Comparison of ENCODE assay signal across 10 cellular contexts in the genomic region with DNA sequence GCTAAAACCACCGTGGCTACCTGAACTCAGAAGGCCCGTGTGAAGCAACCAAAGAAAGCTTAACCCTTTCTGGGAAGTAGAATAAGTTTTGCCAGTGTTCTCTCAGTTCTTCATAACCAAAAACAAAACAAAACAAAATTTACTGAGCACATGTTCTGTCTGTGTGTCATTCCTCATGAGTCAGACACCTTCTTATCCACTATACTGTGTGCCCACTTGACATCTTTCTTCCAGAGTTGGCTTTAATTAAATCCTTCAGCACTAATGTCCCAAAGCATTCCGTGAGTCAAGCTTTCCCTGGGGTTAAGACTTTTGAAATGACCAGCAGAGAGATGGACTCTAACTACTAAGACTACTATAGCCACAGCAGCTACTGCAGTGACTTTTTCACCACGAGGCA.
DNase-seq lines count a peak whose midpoint lies in the region; ATAC-seq and TF ChIP-seq lines count a peak whose summit lies in the region.
"Had no signal": no experiment of that assay in that cellular context is flagged by ENCODE, and none has a peak within 500 bp of the region (broad histone marks: within the 10 kb centered on the region; RNA-seq: fewer than 3 reads in every experiment).

No MANE protein-coding gene starts in this region.

- peaks cover 7% of the 10 kb centered on the region for H3K4me1 ChIP-seq in foreskin keratinocyte
- peaks cover 11% of the 10 kb centered on the region for H3K4me1 ChIP-seq in testis

- no peaks in the 10 kb centered on the region for H3K9me3 Mint-ChIP-seq in activated T-cell treated with anti-CD3 and anti-CD28 coated beads, Interleukin-2, amount 50 U/mL, for 72 hours
- peaks cover 4% of the 10 kb centered on the region for H3K9me3 Mint-ChIP-seq in activated CD8-positive, alpha-beta T cell treated with anti-CD3 and anti-CD28 coated beads for 36 hours
- peaks cover 2% of the 10 kb centered on the region for H3K9me3 Mint-ChIP-seq in activated CD4-positive, alpha-beta memory T cell treated with anti-CD3 and anti-CD28 coated beads for 36 hours

- CTCF ChIA-PET in activated CD8-positive, alpha-beta T cell treated with anti-CD3 and anti-CD28 coated beads for 36 hours (lab: Charles Lee), result interaction anchor here (2.2 kb wide), 1 partner anchor 10 kb away, joined by 10 read pairs; no protein-coding TSS in a partner anchor
- CTCF ChIA-PET in activated CD4-positive, alpha-beta memory T cell treated with anti-CD3 and anti-CD28 coated beads for 36 hours (lab: Charles Lee), result no interaction called here

- 50 to 61% methylated on average over 4 of the region's 4 CpGs for WGBS in testis, 2 donors

- H3K36me3 Mint-ChIP-seq in activated T-cell treated with anti-CD3 and anti-CD28 coated beads, Interleukin-2, amount 50 U/mL, for 72 hours (ENCODE audit: insufficient read depth in 2 of 2), result no peaks in the 10 kb centered on the region
- H3K36me3 Mint-ChIP-seq in activated CD8-positive, alpha-beta T cell treated with anti-CD3 and anti-CD28 coated beads for 36 hours (ENCODE audit: low read depth), result peaks cover 2% of the 10 kb centered on the region
- H3K36me3 Mint-ChIP-seq in activated CD4-positive, alpha-beta memory T cell treated with anti-CD3 and anti-CD28 coated beads for 36 hours, result no peaks in the 10 kb centered on the region
- H3K36me3 Mint-ChIP-seq: stimulated activated naive B cell treated with anti-CD40 and anti-IgM and Interleukin-4, amounts not matched to agents 10 μg/mL and 1 μg/mL and 100 μg/mL, for 72 hours had no signal

- H3K4me1 Mint-ChIP-seq in activated T-cell treated with anti-CD3 and anti-CD28 coated beads, Interleukin-2, amount 50 U/mL, for 72 hours (ENCODE audit: low read depth), result peaks cover 30% of the 10 kb centered on the region
- H3K4me1 Mint-ChIP-seq in activated CD8-positive, alpha-beta T cell treated with anti-CD3 and anti-CD28 coated beads for 36 hours (ENCODE audit: low read depth), result peaks cover 40% of the 10 kb centered on the region
- H3K4me1 Mint-ChIP-seq in activated CD4-positive, alpha-beta memory T cell treated with anti-CD3 and anti-CD28 coated beads for 36 hours (ENCODE audit: low read depth), result peaks cover 23% of the 10 kb centered on the region

- DNase-seq in activated T-cell treated with anti-CD3 and anti-CD28 coated beads, Interleukin-2, amount 50 U/mL, for 72 hours, result no peak
- no peak for DNase-seq in activated T-cell treated with anti-CD3 and anti-CD28 coated beads, Interleukin-2, amount 50 U/mL, for 1 hour
- DNase-seq in activated CD8-positive, alpha-beta T cell treated with anti-CD3 and anti-CD28 coated beads for 36 hours, result no peak
- peak in 1 of 2 donors; percentile 53 for DNase-seq in foreskin keratinocyte
- no peak for DNase-seq in testis
- DNase-seq in SIG-M5 treated with dmso at 0.1 percent for 504 hours (lab: John Stamatoyannopoulos, UW; ENCODE audit: unreplicated experiment), result no peak
- no peak for DNase-seq in activated CD4-positive, alpha-beta memory T cell treated with anti-CD3 and anti-CD28 coated beads for 36 hours
- DNase-seq: NCI-H1105 treated with DMSO at 0.1 percent for 48 hours; stimulated activated naive B cell treated with anti-CD40 and anti-IgM and Interleukin-4, amounts not matched to agents 10 μg/mL and 1 μg/mL and 100 μg/mL, for 72 hours had no signal

- H3K9me3 ChIP-seq in testis, result no peaks in the 10 kb centered on the region

- H3K4me3 ChIP-seq in testis, result no peak overlapping the region

- no peaks in the 10 kb centered on the region for H3K36me3 ChIP-seq in testis (ENCODE audit: low read depth, missing control alignments)

- H3K27me3 Mint-ChIP-seq in activated T-cell treated with anti-CD3 and anti-CD28 coated beads, Interleukin-2, amount 50 U/mL, for 72 hours (ENCODE audit: low read depth), result no peaks in the 10 kb centered on the region
- H3K27me3 Mint-ChIP-seq in activated CD8-positive, alpha-beta T cell treated with anti-CD3 and anti-CD28 coated beads for 36 hours, result no peaks in the 10 kb centered on the region
- H3K27me3 Mint-ChIP-seq in activated CD4-positive, alpha-beta memory T cell treated with anti-CD3 and anti-CD28 coated beads for 36 hours, result peaks cover 1% of the 10 kb centered on the region
- H3K27me3 Mint-ChIP-seq: stimulated activated naive B cell treated with anti-CD40 and anti-IgM and Interleukin-4, amounts not matched to agents 10 μg/mL and 1 μg/mL and 100 μg/mL, for 72 hours had no signal

- TF ChIP-seq POLR2A in testis (IDR thresholded peaks at IDR 0.05), result no peak

- H3K4me3 Mint-ChIP-seq in activated T-cell treated with anti-CD3 and anti-CD28 coated beads, Interleukin-2, amount 50 U/mL, for 72 hours, result peak overlapping the region; percentile 54 to 68
- H3K4me3 Mint-ChIP-seq in activated CD8-positive, alpha-beta T cell treated with anti-CD3 and anti-CD28 coated beads for 36 hours, result peak overlapping the region; percentile 22
- H3K4me3 Mint-ChIP-seq in activated CD4-positive, alpha-beta memory T cell treated with anti-CD3 and anti-CD28 coated beads for 36 hours, result no peak overlapping the region
- H3K4me3 Mint-ChIP-seq: stimulated activated naive B cell treated with anti-CD40 and anti-IgM and Interleukin-4, amounts not matched to agents 10 μg/mL and 1 μg/mL and 100 μg/mL, for 72 hours had no signal

- peak overlapping the region; percentile 75 for H3K27ac Mint-ChIP-seq in activated T-cell treated with anti-CD3 and anti-CD28 coated beads, Interleukin-2, amount 50 U/mL, for 72 hours
- H3K27ac Mint-ChIP-seq in activated CD8-positive, alpha-beta T cell treated with anti-CD3 and anti-CD28 coated beads for 36 hours, result peak overlapping the region; percentile 35
- H3K27ac Mint-ChIP-seq in activated CD4-positive, alpha-beta memory T cell treated with anti-CD3 and anti-CD28 coated beads for 36 hours, result no peak overlapping the region
- H3K27ac Mint-ChIP-seq: stimulated activated naive B cell treated with anti-CD40 and anti-IgM and Interleukin-4, amounts not matched to agents 10 μg/mL and 1 μg/mL and 100 μg/mL, for 72 hours had no signal

- peak; percentile 51 to 63 for ATAC-seq in activated T-cell treated with anti-CD3 and anti-CD28 coated beads, Interleukin-2, amount 50 U/mL, for 72 hours (replicated peaks in 1 of 2)
- peak; percentile 50 for ATAC-seq in activated CD8-positive, alpha-beta T cell treated with anti-CD3 and anti-CD28 coated beads for 36 hours
- ATAC-seq in foreskin keratinocyte, result peak; percentile 86
- no peak for ATAC-seq in HG03139 (IDR thresholded peaks at IDR 0.05; ENCODE audit: unreplicated experiment)
- ATAC-seq: stimulated activated naive B cell treated with anti-CD40 and anti-IgM and Interleukin-4, amounts not matched to agents 10 μg/mL and 1 μg/mL and 100 μg/mL, for 72 hours had no signal

- H3K27me3 ChIP-seq in foreskin keratinocyte (no peaks in the 10 kb centered on the region), testis (no peaks in the 10 kb centered on the region)

- H3K27ac ChIP-seq in foreskin keratinocyte (peak overlapping the region; percentile 45), testis (peak overlapping the region; percentile 75 to 82)

- TF ChIP-seq CTCF in activated CD8-positive, alpha-beta T cell treated with anti-CD3 and anti-CD28 coated beads for 36 hours (IDR thresholded peaks at IDR 0.05), result no peak
- no peak for TF ChIP-seq CTCF in foreskin keratinocyte (conservative IDR thresholded peaks at IDR 0.05)
- TF ChIP-seq CTCF in testis (IDR thresholded peaks at IDR 0.05), result no peak

- intact Hi-C loops in activated CD8-positive, alpha-beta T cell treated with anti-CD3 and anti-CD28 coated beads for 36 hours (cut with micrococcal nuclease), result no loop called here
- intact Hi-C loops in testis (cut with DNase I; ENCODE audit: low total_unique reads), result no loop called here
- intact Hi-C loops in activated CD4-positive, alpha-beta memory T cell treated with anti-CD3 and anti-CD28 coated beads for 36 hours (cut with micrococcal nuclease), result no loop called here

- POLR2A ChIA-PET in activated CD8-positive, alpha-beta T cell treated with anti-CD3 and anti-CD28 coated beads for 36 hours (lab: Charles Lee), result interaction anchor here (1.1 kb wide), 1 partner anchor 58 kb away, joined by 3 read pairs; no protein-coding TSS in a partner anchor
- POLR2A ChIA-PET in activated CD4-positive, alpha-beta memory T cell treated with anti-CD3 and anti-CD28 coated beads for 36 hours (lab: Charles Lee), result no interaction called here
